Comparison of ENCODE assay signal across 1 cellular context in genomic region chr6:7119272-7119801, GRCh38.
TF ChIP-seq lines count a peak whose summit lies in the region.

No MANE protein-coding gene starts in this region.

TF ChIP-seq in GM23338, 12 proteins besides CTCF, POLR2A, EP300 and RAD21 (continued from another document):
- TF ChIP-seq, protein P1, sequence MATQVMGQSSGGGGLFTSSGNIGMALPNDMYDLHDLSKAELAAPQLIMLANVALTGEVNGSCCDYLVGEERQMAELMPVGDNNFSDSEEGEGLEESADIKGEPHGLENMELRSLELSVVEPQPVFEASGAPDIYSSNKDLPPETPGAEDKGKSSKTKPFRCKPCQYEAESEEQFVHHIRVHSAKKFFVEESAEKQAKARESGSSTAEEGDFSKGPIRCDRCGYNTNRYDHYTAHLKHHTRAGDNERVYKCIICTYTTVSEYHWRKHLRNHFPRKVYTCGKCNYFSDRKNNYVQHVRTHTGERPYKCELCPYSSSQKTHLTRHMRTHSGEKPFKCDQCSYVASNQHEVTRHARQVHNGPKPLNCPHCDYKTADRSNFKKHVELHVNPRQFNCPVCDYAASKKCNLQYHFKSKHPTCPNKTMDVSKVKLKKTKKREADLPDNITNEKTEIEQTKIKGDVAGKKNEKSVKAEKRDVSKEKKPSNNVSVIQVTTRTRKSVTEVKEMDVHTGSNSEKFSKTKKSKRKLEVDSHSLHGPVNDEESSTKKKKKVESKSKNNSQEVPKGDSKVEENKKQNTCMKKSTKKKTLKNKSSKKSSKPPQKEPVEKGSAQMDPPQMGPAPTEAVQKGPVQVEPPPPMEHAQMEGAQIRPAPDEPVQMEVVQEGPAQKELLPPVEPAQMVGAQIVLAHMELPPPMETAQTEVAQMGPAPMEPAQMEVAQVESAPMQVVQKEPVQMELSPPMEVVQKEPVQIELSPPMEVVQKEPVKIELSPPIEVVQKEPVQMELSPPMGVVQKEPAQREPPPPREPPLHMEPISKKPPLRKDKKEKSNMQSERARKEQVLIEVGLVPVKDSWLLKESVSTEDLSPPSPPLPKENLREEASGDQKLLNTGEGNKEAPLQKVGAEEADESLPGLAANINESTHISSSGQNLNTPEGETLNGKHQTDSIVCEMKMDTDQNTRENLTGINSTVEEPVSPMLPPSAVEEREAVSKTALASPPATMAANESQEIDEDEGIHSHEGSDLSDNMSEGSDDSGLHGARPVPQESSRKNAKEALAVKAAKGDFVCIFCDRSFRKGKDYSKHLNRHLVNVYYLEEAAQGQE (IDR thresholded peaks at IDR 0.05; ENCODE audit: unreplicated experiment) = no peak
- TF ChIP-seq STAT1 (IDR thresholded peaks at IDR 0.05; ENCODE audit: unreplicated experiment) (no peak), EZH2phosphoT487 (IDR thresholded peaks at IDR 0.05; ENCODE audit: unreplicated experiment) (no peak), ZNF114 (CRISPR knock-in tag; IDR thresholded peaks at IDR 0.05) (no peak), POLR2AphosphoS5 (IDR thresholded peaks at IDR 0.05; ENCODE audit: low read depth) (no peak), CREB1 (CRISPR knock-in tag; IDR thresholded peaks at IDR 0.05; ENCODE audit: low read depth) (no peak), JUNB (IDR thresholded peaks at IDR 0.05; ENCODE audit: unreplicated experiment) (no peak), ZNF331 (CRISPR knock-in tag; IDR thresholded peaks at IDR 0.05; ENCODE audit: low read depth) (no peak), EZH2 (IDR thresholded peaks at IDR 0.05; ENCODE audit: low read depth, unreplicated experiment) (no peak), ETS1 (IDR thresholded peaks at IDR 0.05) (no peak)
TF ChIP-seq in GM23338: peak in this region for 0.
